1 cellular context compared by ENCODE assay signal in the genomic region with DNA sequence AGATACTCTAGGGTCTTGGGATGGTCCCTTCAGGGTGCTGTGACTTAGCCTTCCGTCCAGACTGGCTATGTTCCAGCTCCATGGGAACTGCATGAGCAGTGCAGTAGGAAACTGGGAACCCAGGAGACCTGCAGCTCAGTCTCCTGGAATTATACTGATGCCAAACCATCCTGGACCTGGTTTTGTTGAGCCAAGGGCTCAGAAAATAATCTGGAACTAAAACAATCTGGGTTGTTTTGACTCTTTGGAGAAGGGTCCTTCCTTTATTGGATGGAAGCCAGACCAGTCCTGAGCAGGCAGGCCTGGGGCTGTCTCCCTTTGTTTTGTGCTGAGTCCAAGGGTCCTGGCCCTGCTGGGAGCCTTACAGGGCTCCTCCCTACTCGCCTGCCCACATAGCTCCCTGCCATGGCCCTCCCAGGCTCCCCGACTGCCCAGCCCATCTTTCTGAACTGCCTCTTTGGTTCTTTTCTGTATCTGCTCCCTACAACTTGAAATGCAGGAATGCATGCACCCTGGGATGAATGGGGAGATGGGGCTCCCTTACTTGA.
TF ChIP-seq lines count a peak whose summit lies in the region.

No MANE protein-coding gene starts in this region.

TF ChIP-seq in IMR-90, 13 proteins besides CTCF, POLR2A, EP300 and RAD21 (continued from another document):
- TF ChIP-seq, protein P1, sequence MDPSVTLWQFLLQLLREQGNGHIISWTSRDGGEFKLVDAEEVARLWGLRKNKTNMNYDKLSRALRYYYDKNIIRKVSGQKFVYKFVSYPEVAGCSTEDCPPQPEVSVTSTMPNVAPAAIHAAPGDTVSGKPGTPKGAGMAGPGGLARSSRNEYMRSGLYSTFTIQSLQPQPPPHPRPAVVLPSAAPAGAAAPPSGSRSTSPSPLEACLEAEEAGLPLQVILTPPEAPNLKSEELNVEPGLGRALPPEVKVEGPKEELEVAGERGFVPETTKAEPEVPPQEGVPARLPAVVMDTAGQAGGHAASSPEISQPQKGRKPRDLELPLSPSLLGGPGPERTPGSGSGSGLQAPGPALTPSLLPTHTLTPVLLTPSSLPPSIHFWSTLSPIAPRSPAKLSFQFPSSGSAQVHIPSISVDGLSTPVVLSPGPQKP (IDR thresholded peaks at IDR 0.05; ENCODE audit: borderline replicate concordance, low read depth, low read length): no peak
- TF ChIP-seq, protein P2, sequence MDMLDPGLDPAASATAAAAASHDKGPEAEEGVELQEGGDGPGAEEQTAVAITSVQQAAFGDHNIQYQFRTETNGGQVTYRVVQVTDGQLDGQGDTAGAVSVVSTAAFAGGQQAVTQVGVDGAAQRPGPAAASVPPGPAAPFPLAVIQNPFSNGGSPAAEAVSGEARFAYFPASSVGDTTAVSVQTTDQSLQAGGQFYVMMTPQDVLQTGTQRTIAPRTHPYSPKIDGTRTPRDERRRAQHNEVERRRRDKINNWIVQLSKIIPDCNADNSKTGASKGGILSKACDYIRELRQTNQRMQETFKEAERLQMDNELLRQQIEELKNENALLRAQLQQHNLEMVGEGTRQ (IDR thresholded peaks at IDR 0.05; ENCODE audit: low read depth, low read length): no peak
